9 cellular contexts compared by ENCODE assay signal in the genomic region with DNA sequence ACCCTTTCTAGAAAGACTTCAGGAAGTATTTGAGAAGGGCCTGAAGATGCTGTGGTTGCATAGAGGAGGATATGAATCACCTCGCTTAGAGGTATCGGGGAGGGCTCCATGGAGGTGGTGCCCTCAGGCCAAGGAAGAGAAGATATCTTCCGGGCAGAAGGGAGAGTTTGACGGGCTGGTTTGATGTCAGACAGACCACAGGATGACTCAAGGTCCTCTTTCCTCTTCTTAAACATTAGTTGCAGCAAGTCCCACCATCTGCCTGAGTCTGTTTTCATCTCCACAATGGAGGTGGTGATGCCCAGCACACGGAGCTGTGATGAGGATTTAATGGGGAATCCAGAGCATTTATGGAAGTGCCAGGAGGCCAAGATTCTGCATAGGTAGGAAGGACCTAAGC. TPM values are rescaled to one million over a fixed set of nuclear protein-coding genes. Genes with fewer than 3 reads are reported as not detected.
DNase-seq lines count a peak whose midpoint lies in the region; ATAC-seq and TF ChIP-seq lines count a peak whose summit lies in the region.
"Had no signal": no experiment of that assay in that cellular context is flagged by ENCODE, and none has a peak within 500 bp of the region (broad histone marks: within the 10 kb centered on the region; RNA-seq: fewer than 3 reads in every experiment).

No MANE protein-coding gene starts in this region.

- intact Hi-C loops in CD4-positive, alpha-beta T cell (cut with DNase I, micrococcal nuclease), result no loop called here

- H3K27me3 Mint-ChIP-seq in CD4-positive, alpha-beta T cell, result no peaks in the 10 kb centered on the region
- peaks cover 9% of the 10 kb centered on the region for H3K27me3 Mint-ChIP-seq in type B pancreatic cell
- peaks cover 13% of the 10 kb centered on the region for H3K27me3 Mint-ChIP-seq in endothelial cell (ENCODE audit: unreplicated experiment)

- peak overlapping the region; percentile 79 for H3K27ac Mint-ChIP-seq in CD4-positive, alpha-beta T cell
- peak overlapping the region; percentile 6 for H3K27ac Mint-ChIP-seq in type B pancreatic cell
- no peak overlapping the region for H3K27ac Mint-ChIP-seq in endothelial cell (ENCODE audit: unreplicated experiment)

- no peaks in the 10 kb centered on the region for H3K9me3 ChIP-seq in CD4-positive, alpha-beta T cell (ENCODE audit: control insufficient read depth, low read length)
- H3K9me3 ChIP-seq: upper lobe of left lung had no signal

- no peak for TF ChIP-seq CTCF in CD4-positive, alpha-beta T cell (IDR thresholded peaks at IDR 0.05)
- no peak for TF ChIP-seq CTCF in type B pancreatic cell (conservative IDR thresholded peaks at IDR 0.05)
- TF ChIP-seq CTCF in endothelial cell (IDR thresholded peaks at IDR 0.05; ENCODE audit: unreplicated experiment), result no peak

- DNase-seq in CD4-positive, alpha-beta T cell, result peak in 8 of 10 experiments; percentile 46 to 72 (median 54)
- DNase-seq in erythroblast (lab: John Stamatoyannopoulos, UW), result no peak
- DNase-seq in type B pancreatic cell (ENCODE audit: extremely low spot score, unreplicated experiment), result no peak
- DNase-seq in mucosa of gallbladder (ENCODE audit: low spot score), result no peak
- DNase-seq in endothelial cell (ENCODE audit: low spot score), result no peak
- no peak for DNase-seq in NCI-H446 (lab: John Stamatoyannopoulos, UW)

- H3K36me3 Mint-ChIP-seq in CD4-positive, alpha-beta T cell (ENCODE audit: low read depth), result no peaks in the 10 kb centered on the region
- H3K36me3 Mint-ChIP-seq in type B pancreatic cell, result no peaks in the 10 kb centered on the region
- H3K36me3 Mint-ChIP-seq in endothelial cell (ENCODE audit: low read depth, unreplicated experiment), result no peaks in the 10 kb centered on the region

- ATAC-seq in CD4-positive, alpha-beta T cell (ENCODE audit: poor library complexity), result peak; percentile 84
- ATAC-seq in HG03175 (IDR thresholded peaks at IDR 0.05; ENCODE audit: unreplicated experiment), result peak; percentile 44
- peak; percentile 98 for ATAC-seq in activated CD4-positive, CD25-positive, alpha-beta regulatory T cell treated with anti-CD3 and anti-CD28 coated beads, Interleukin-2, amount 50 U/mL, for 24 hours

- CTCF ChIA-PET in CD4-positive, alpha-beta T cell (lab: Charles Lee), result interaction anchor here (0.9 to 2.0 kb wide), 3 partner anchors 9 to 107 kb away, joined by 5 to 8 read pairs (median 5); no protein-coding TSS in a partner anchor

- no peak overlapping the region for H3K27ac ChIP-seq in CD4-positive, alpha-beta T cell (ENCODE audit: low read depth, low read length)

- no peaks in the 10 kb centered on the region for H3K27me3 ChIP-seq in CD4-positive, alpha-beta T cell (ENCODE audit: control insufficient read depth, insufficient read depth, low read length)
- H3K27me3 ChIP-seq: upper lobe of left lung had no signal

- H3K9me3 Mint-ChIP-seq in CD4-positive, alpha-beta T cell, result no peaks in the 10 kb centered on the region
- no peaks in the 10 kb centered on the region for H3K9me3 Mint-ChIP-seq in type B pancreatic cell
- no peaks in the 10 kb centered on the region for H3K9me3 Mint-ChIP-seq in endothelial cell (ENCODE audit: unreplicated experiment)

- POLR2A ChIA-PET in CD4-positive, alpha-beta T cell (lab: Charles Lee), result interaction anchor here (1.1 to 1.4 kb wide), 3 partner anchors 10 to 82 kb away, joined by 3 to 7 read pairs (median 3); no protein-coding TSS in a partner anchor

- peak overlapping the region; percentile 50 for H3K4me3 Mint-ChIP-seq in CD4-positive, alpha-beta T cell
- H3K4me3 Mint-ChIP-seq in type B pancreatic cell (no peak overlapping the region), endothelial cell (ENCODE audit: unreplicated experiment) (no peak overlapping the region)

- H3K4me1 Mint-ChIP-seq in CD4-positive, alpha-beta T cell (ENCODE audit: low read depth), result peaks cover 69% of the 10 kb centered on the region
- H3K4me1 Mint-ChIP-seq in type B pancreatic cell (ENCODE audit: unreplicated experiment) (no peaks in the 10 kb centered on the region), endothelial cell (ENCODE audit: unreplicated experiment) (no peaks in the 10 kb centered on the region)

- peak; percentile 26 for TF ChIP-seq POLR2A in erythroblast (IDR thresholded peaks at IDR 0.05; ENCODE audit: low read length)

RNA-seq across cellular contexts. Expression of gene RUNX3, which starts 25.1 kb away (rescaled TPM):
- 100 to 1,000 TPM; 202 to 209 TPM for total RNA-seq in CD4-positive, alpha-beta T cell
- 0.41 TPM in 1 of 2 replicates, not detected in the other for total RNA-seq in type B pancreatic cell (ENCODE audit: low replicate concordance)
- 7.4 TPM for total RNA-seq in mucosa of gallbladder
- total RNA-seq in endothelial cell (ENCODE audit: unreplicated experiment), result 1.8 TPM

Comparison
In these comparisons a context has a peak if more than half of its experiments do, and no peak if none do; other contexts are left out.
1. ATAC-seq: peak in every context shown above with its lines; median percentile 98 in activated CD4-positive, CD25-positive, alpha-beta regulatory T cell treated with anti-CD3 and anti-CD28 coated beads, Interleukin-2, amount 50 U/mL, for 24 hours; 84 in CD4-positive, alpha-beta T cell; 44 in HG03175.
2. DNase-seq: peak in CD4-positive, alpha-beta T cell (8 of 10); none in erythroblast (0 of 2), type B pancreatic cell (single experiment), mucosa of gallbladder (single experiment), endothelial cell (single experiment) and NCI-H446 (0 of 2).
3. RNA of gene RUNX3, which starts 25.1 kb away (total RNA-seq): 202 to 209 TPM in CD4-positive, alpha-beta T cell; 7.4 TPM in mucosa of gallbladder (single experiment), 1.8 TPM in endothelial cell (single experiment) and 0.41 TPM in type B pancreatic cell; every median in the first group is over 10 times any median in the second.